Comparison of ENCODE assay signal across 18 cellular contexts in genomic region chr14:103899833-103900232, GRCh38. TPM values are rescaled to one million over a fixed set of nuclear protein-coding genes. Genes with fewer than 3 reads are reported as not detected.
A peak's percentile ranks its signal among the peaks of the same experiment; 100 is the strongest.
DNase-seq lines count a peak whose midpoint lies in the region; ATAC-seq and TF ChIP-seq lines count a peak whose summit lies in the region.
"Had no signal": no experiment of that assay in that cellular context is flagged by ENCODE, and none has a peak within 500 bp of the region (broad histone marks: within the 10 kb centered on the region; RNA-seq: fewer than 3 reads in every experiment).

No MANE protein-coding gene starts in this region.

- H3K4me3 ChIP-seq in neuronal stem cell (ENCODE audit: low read length in 2 of 2): no peak overlapping the region
- H3K4me3 ChIP-seq in ovary: no peak overlapping the region
- H3K4me3 ChIP-seq: HAP-1 had no signal

- H3K79me1 ChIP-seq in neuronal stem cell (ENCODE audit: low read depth, low read length): no peaks in the 10 kb centered on the region

- no peak overlapping the region for H2AK5ac ChIP-seq in neuronal stem cell (ENCODE audit: low read depth, low read length)

- no peaks in the 10 kb centered on the region for H3K36me3 ChIP-seq in neuronal stem cell (replicated peaks in 1 of 2; ENCODE audit: control insufficient read depth in 2 of 2, insufficient read depth in 2 of 2, low read length in 2 of 2)
- no peaks in the 10 kb centered on the region for H3K36me3 ChIP-seq in ovary
- H3K36me3 ChIP-seq: HAP-1 had no signal

- H2BK120ac ChIP-seq in neuronal stem cell (ENCODE audit: low read depth, low read length): no peak overlapping the region

- H3K9me3 ChIP-seq in T-helper 17 cell (ENCODE audit: control insufficient read depth, low read length, poor library complexity, severe bottlenecking): no peaks in the 10 kb centered on the region
- H3K9me3 ChIP-seq in neuronal stem cell (replicated peaks in 1 of 2; ENCODE audit: control insufficient read depth in 2 of 2, insufficient read depth in 1 of 2, low read depth in 1 of 2, low read length in 2 of 2): peaks cover 0 to 5% of the 10 kb centered on the region in 2 donors
- H3K9me3 ChIP-seq in ovary: no peaks in the 10 kb centered on the region
- H3K9me3 ChIP-seq: HAP-1 had no signal

- no peak overlapping the region for H4K91ac ChIP-seq in neuronal stem cell (ENCODE audit: low read depth, low read length, poor library complexity)

- peaks cover 0 to 5% (median 0%) of the 10 kb centered on the region in 3 experiments for H3K27me3 ChIP-seq in neuronal stem cell (ENCODE audit: control insufficient read depth in 3 of 3, insufficient read depth in 3 of 3, low read depth in 1 of 3, low read length in 3 of 3)
- H3K27me3 ChIP-seq in ovary: no peaks in the 10 kb centered on the region

- H3K36me3 Mint-ChIP-seq in T-helper 17 cell (ENCODE audit: low read depth): no peaks in the 10 kb centered on the region
- H3K36me3 Mint-ChIP-seq: CD4-positive, CD25-positive, alpha-beta regulatory T cell had no signal

- no peak overlapping the region for H3K23ac ChIP-seq in neuronal stem cell (ENCODE audit: low read depth, low read length, poor library complexity)

- no peak overlapping the region for H2BK15ac ChIP-seq in neuronal stem cell (ENCODE audit: low read length)

- no peak overlapping the region for H3K4me2 ChIP-seq in neuronal stem cell (ENCODE audit: insufficient read depth, low read length, poor library complexity, severe bottlenecking)

- H4K8ac ChIP-seq in neuronal stem cell (ENCODE audit: low read depth, low read length): no peak overlapping the region

- peak overlapping the region; percentile 30 for H2BK5ac ChIP-seq in neuronal stem cell (ENCODE audit: low read length)

- no peak overlapping the region for H3K9ac ChIP-seq in neuronal stem cell (ENCODE audit: low read depth, low read length, poor library complexity)

- no peak for TF ChIP-seq CTCF in ovary (IDR thresholded peaks at IDR 0.05)

- H3K27me3 Mint-ChIP-seq in T-helper 17 cell: peaks cover 29% of the 10 kb centered on the region

- no peak overlapping the region for H3K14ac ChIP-seq in neuronal stem cell (ENCODE audit: low read length)

- no peaks in the 10 kb centered on the region for H3K4me1 ChIP-seq in neuronal stem cell (ENCODE audit: control insufficient read depth in 2 of 2, insufficient read depth in 1 of 2, low read depth in 1 of 2, low read length in 2 of 2)
- H3K4me1 ChIP-seq in ovary (ENCODE audit: insufficient read depth): no peaks in the 10 kb centered on the region
- H3K4me1 ChIP-seq: HAP-1 had no signal

- ATAC-seq in Right ventricle myocardium superior (ENCODE audit: poor library complexity) (no peak), Right ventricle myocardium inferior (no peak), T-helper 17 cell (no peak), GM18868 (IDR thresholded peaks at IDR 0.05; ENCODE audit: unreplicated experiment) (no peak)

- H2BK12ac ChIP-seq in neuronal stem cell (ENCODE audit: low read length): no peak overlapping the region

- DNase-seq in Right ventricle myocardium superior (peak; percentile 35), Right ventricle myocardium inferior (ENCODE audit: missing footprints) (no peak), T-helper 17 cell (no peak), neuronal stem cell (ENCODE audit: low spot score) (no peak), NCI-H524 treated with DMSO at 0.1 percent for 48 hours (lab: John Stamatoyannopoulos, UW) (no peak), ovary (no peak)
- DNase-seq: 8988T; C1 segment of cervical spinal cord; CD4-positive, CD25-positive, alpha-beta regulatory T cell; CD8-positive, alpha-beta memory T cell; COR-L47 had no signal

- no CpG with 5 or more reads among the region's 14 CpGs for WGBS in neuronal stem cell (ENCODE audit: extremely low coverage in 2 of 2, insufficient read length in 2 of 2, insufficient replicate concordance in 1 of 2), 2 donors
- 93 to 96% (median 94%) methylated on average over 14 of the region's 14 CpGs for WGBS in ovary, 3 donors

- H3K27ac Mint-ChIP-seq in T-helper 17 cell: no peak overlapping the region
- H3K27ac Mint-ChIP-seq: CD4-positive, CD25-positive, alpha-beta regulatory T cell had no signal

- peak overlapping the region; percentile 53 for H3K4me3 Mint-ChIP-seq in T-helper 17 cell
- H3K4me3 Mint-ChIP-seq: CD4-positive, CD25-positive, alpha-beta regulatory T cell; CD8-positive, alpha-beta memory T cell had no signal

- intact Hi-C loops in Right ventricle myocardium superior (cut with DNase I) (no loop called here), Right ventricle myocardium inferior (cut with DNase I) (no loop called here), ovary (cut with DNase I) (loop anchor here in 3 of 4 donors (5.0 to 10.0 kb wide), 2 partner anchors 93 to 95 kb away; no protein-coding TSS in a partner anchor)

- H3K4ac ChIP-seq in neuronal stem cell (ENCODE audit: low read length): no peak overlapping the region

- TF ChIP-seq POLR2A in ovary (IDR thresholded peaks at IDR 0.05): no peak

- TF ChIP-seq EP300 in ovary (IDR thresholded peaks at IDR 0.05): no peak

- no peak overlapping the region for H3K27ac ChIP-seq in neuronal stem cell (replicated peaks; ENCODE audit: low read length)
- no peak overlapping the region for H3K27ac ChIP-seq in ovary

- peaks cover 5% of the 10 kb centered on the region for H3K4me1 Mint-ChIP-seq in T-helper 17 cell

- H3K18ac ChIP-seq in neuronal stem cell (ENCODE audit: low read length): no peak overlapping the region

- no peak overlapping the region for H2AFZ ChIP-seq in neuronal stem cell (ENCODE audit: low read length)

RNA-seq across cellular contexts. Expression of gene TDRD9, which starts 28.4 kb away (rescaled TPM):
- total RNA-seq in Right ventricle myocardium superior: 2.7 TPM
- 2.5 TPM for total RNA-seq in Right ventricle myocardium inferior
- 1 to 10 TPM in 1 of 2 donors, not detected in 1; 1.0 TPM for total RNA-seq in T-helper 17 cell
- not detected for polyA plus RNA-seq in neuronal stem cell (2013, experiment 1 of 2)
- polyA plus RNA-seq in neuronal stem cell (2013, experiment 2 of 2): not detected
- total RNA-seq in ovary: 1 to 10 TPM in 2 of 7 donors, under 1 TPM in 5; 0.45 to 5.1 (median 0.83) TPM
- polyA plus RNA-seq in ovary: 1 to 10 TPM in 1 of 2 donors, under 1 TPM in 1; 0.23 to 1.1 TPM
- total RNA-seq: A673, Daoy, H1, HT-29 had no signal
- polyA plus RNA-seq: H1 had no signal

RNA-seq across cellular contexts. Expression of gene RD3L, which starts 42.5 kb away (rescaled TPM):
- 26.4 TPM for total RNA-seq in Right ventricle myocardium superior
- 25.1 TPM for total RNA-seq in Right ventricle myocardium inferior
- total RNA-seq in T-helper 17 cell: under 1 TPM in 1 of 2 donors, not detected in 1; 0.86 TPM
- not detected for polyA plus RNA-seq in neuronal stem cell (2013, experiment 1 of 2)
- polyA plus RNA-seq in neuronal stem cell (2013, experiment 2 of 2): not detected
- total RNA-seq in ovary: not detected
- not detected for polyA plus RNA-seq in ovary
- total RNA-seq: A673; CD4-positive, CD25-positive, alpha-beta regulatory T cell; CD8-positive, alpha-beta memory T cell; Daoy; H1; HT-29 had no signal
- polyA plus RNA-seq: AG04450; CD4-positive, CD25-positive, alpha-beta regulatory T cell; CD8-positive, alpha-beta memory T cell; H1 had no signal

RNA-seq across cellular contexts. Expression of gene PPP1R13B, which starts 52.5 kb away (rescaled TPM):
- total RNA-seq in Right ventricle myocardium superior: 107 TPM
- total RNA-seq in Right ventricle myocardium inferior: 101 TPM
- 10 to 100 TPM; 18.2 to 22.6 TPM for total RNA-seq in T-helper 17 cell
- 2.1 TPM for polyA plus RNA-seq in neuronal stem cell (2013, experiment 1 of 2)
- 1.6 TPM for polyA plus RNA-seq in neuronal stem cell (2013, experiment 2 of 2)
- total RNA-seq in ovary: 10 to 100 TPM; 15.0 to 64.8 (median 48.7) TPM
- 10 to 100 TPM; 17.9 to 27.5 TPM for polyA plus RNA-seq in ovary

Comparison
In these comparisons a context has a peak if more than half of its experiments do, and no peak if none do; other contexts are left out.
1. RNA of gene RD3L, which starts 42.5 kb away (total RNA-seq): 26.4 TPM in Right ventricle myocardium superior (single experiment) and 25.1 TPM in Right ventricle myocardium inferior (single experiment); 0.86 TPM in T-helper 17 cell and not detected in ovary; every median in the first group is over 10 times any median in the second.
2. intact Hi-C loops: an anchor here in ovary (5.0 to 10.0 kb wide); none called in Right ventricle myocardium superior and Right ventricle myocardium inferior.